ENCODE assay signal across 2 cellular contexts in the genomic region with DNA sequence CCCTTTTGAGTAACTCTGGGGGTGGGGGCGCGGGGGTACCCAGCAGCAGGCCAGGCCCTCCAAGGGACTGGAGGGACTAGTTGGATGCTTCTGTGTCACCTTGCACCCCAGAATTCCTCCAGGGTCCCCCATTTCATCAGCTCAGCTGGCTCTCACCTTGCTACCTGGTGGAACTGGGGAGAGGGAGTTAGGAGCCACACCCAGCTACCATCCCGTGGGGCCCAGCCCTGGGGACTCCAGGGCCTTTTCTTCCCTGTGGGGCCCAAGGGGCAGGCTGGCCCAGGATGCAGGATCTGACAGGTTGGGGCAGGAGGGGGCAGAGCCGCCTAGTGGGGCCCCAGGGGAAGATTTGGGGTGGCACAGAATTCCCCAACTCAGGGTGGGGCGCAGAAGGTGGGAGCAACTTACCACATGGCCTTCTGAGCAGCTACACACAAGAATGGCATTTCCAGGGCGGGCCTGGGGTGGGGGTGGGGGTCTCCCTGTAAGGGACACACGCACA.
TF ChIP-seq lines count a peak whose summit lies in the region.

No MANE protein-coding gene starts in this region.

TF ChIP-seq in A549, 52 proteins besides CTCF, POLR2A, EP300 and RAD21 (continued from another document):
- TF ChIP-seq, protein P1, sequence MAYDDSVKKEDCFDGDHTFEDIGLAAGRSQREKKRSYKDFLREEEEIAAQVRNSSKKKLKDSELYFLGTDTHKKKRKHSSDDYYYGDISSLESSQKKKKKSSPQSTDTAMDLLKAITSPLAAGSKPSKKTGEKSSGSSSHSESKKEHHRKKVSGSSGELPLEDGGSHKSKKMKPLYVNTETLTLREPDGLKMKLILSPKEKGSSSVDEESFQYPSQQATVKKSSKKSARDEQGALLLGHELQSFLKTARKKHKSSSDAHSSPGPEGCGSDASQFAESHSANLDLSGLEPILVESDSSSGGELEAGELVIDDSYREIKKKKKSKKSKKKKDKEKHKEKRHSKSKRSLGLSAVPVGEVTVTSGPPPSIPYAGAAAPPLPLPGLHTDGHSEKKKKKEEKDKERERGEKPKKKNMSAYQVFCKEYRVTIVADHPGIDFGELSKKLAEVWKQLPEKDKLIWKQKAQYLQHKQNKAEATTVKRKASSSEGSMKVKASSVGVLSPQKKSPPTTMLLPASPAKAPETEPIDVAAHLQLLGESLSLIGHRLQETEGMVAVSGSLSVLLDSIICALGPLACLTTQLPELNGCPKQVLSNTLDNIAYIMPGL (CRISPR knock-in tag; IDR thresholded peaks at IDR 0.05; ENCODE audit: borderline replicate concordance) = no peak

TF ChIP-seq in IMR-90, 13 proteins besides CTCF, POLR2A, EP300 and RAD21 (continued from another document):
- TF ChIP-seq, protein P2, sequence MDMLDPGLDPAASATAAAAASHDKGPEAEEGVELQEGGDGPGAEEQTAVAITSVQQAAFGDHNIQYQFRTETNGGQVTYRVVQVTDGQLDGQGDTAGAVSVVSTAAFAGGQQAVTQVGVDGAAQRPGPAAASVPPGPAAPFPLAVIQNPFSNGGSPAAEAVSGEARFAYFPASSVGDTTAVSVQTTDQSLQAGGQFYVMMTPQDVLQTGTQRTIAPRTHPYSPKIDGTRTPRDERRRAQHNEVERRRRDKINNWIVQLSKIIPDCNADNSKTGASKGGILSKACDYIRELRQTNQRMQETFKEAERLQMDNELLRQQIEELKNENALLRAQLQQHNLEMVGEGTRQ (IDR thresholded peaks at IDR 0.05; ENCODE audit: low read depth, low read length) = no peak
- TF ChIP-seq RFX5 (IDR thresholded peaks at IDR 0.05; ENCODE audit: low read depth, low read length) = no peak
- TF ChIP-seq CEBPB (IDR thresholded peaks at IDR 0.05; ENCODE audit: low read depth, low read length) = no peak
- TF ChIP-seq FOS (IDR thresholded peaks at IDR 0.05; ENCODE audit: low read depth, low read length) = no peak
